In genomic region chr5:57979671-57980070, GRCh38 we compare ENCODE assay signal across 5 cellular contexts.
"Had no signal": no experiment of that assay in that cellular context is flagged by ENCODE, and none has a peak within 500 bp of the region (broad histone marks: within the 10 kb centered on the region; RNA-seq: fewer than 3 reads in every experiment).

No MANE protein-coding gene starts in this region.

- DNase-seq: IMR-90, KBM-7, KG1 had no signal

- ATAC-seq: HepG2, K562 had no signal
